ENCODE assay signal across 20 cellular contexts in the genomic region with DNA sequence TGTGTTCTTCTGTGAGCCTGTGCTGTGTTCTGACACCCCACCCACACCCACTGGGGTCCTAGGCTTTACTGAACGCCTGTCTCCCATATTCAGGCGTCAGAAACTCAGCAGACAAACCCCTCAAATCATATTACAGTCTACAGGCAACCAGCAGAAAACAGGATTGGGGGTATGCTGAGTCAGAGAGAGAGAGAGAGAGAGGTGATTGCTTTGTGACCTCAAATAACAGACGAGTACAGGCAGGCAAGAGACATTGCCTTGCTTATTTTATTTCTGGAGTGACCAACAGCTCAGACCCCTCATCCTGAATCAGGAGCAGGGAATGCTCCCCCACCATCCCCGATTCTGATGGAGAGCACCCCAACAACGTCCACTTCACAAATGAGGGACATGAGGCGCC.
DNase-seq lines count a peak whose midpoint lies in the region; ATAC-seq, FAIRE-seq and TF ChIP-seq lines count a peak whose summit lies in the region.
"Had no signal": no experiment of that assay in that cellular context is flagged by ENCODE, and none has a peak within 500 bp of the region (broad histone marks: within the 10 kb centered on the region; RNA-seq: fewer than 3 reads in every experiment).

No MANE protein-coding gene starts in this region.

- no peaks in the 10 kb centered on the region for H3F3A ChIP-seq in PC-9 (ENCODE audit: insufficient read depth, low read depth)

- H2AFZ ChIP-seq in PC-9, result no peak overlapping the region

- H3K9me3 ChIP-seq in BLaER1, result no peaks in the 10 kb centered on the region
- no peaks in the 10 kb centered on the region for H3K9me3 ChIP-seq in CD8-positive, alpha-beta T cell (ENCODE audit: low read length)
- no peaks in the 10 kb centered on the region for H3K9me3 ChIP-seq in PC-9 (ENCODE audit: insufficient read depth, low read depth)
- H3K9me3 ChIP-seq: Caco-2, SJCRH30 had no signal

- H3K4me3 Mint-ChIP-seq in HFFc6 (peak overlapping the region; percentile 59; the same call in 1 of the 2 replicates), glutamatergic neuron (ENCODE audit: unreplicated experiment) (peak overlapping the region; percentile 58)
- H3K4me3 Mint-ChIP-seq in CD8-positive, alpha-beta T cell, result no peak overlapping the region

- POLR2A ChIA-PET in CD8-positive, alpha-beta T cell (lab: Charles Lee), result no interaction called here
- POLR2A ChIA-PET in PC-9 (lab: Charles Lee; ENCODE audit: unreplicated experiment), result no interaction called here

- TF ChIP-seq CTCF in HFFc6 (IDR thresholded peaks at IDR 0.05) (no peak), bronchial epithelial cell (IDR thresholded peaks at IDR 0.05; ENCODE audit: insufficient read depth, low read length, severe bottlenecking) (no peak), glutamatergic neuron (IDR thresholded peaks at IDR 0.05; ENCODE audit: partially characterized antibody, unreplicated experiment) (no peak), PC-9 (conservative IDR thresholded peaks at IDR 0.05) (no peak)
- TF ChIP-seq CTCF in CD8-positive, alpha-beta T cell (IDR thresholded peaks at IDR 0.05), result no peak

- intact Hi-C loops in CD8-positive, alpha-beta T cell (cut with DNase I, micrococcal nuclease), result no loop called here
- intact Hi-C loops in PC-9 (cut with micrococcal nuclease; ENCODE audit: unreplicated experiment), result no loop called here

- FAIRE-seq in bronchial epithelial cell (lab: Jason Lieb, UNC), result no peak
- FAIRE-seq: G401.6, RCC 7860 had no signal

- H3K4me1 Mint-ChIP-seq in HFFc6 (ENCODE audit: low read depth) (peaks cover 57% of the 10 kb centered on the region), glutamatergic neuron (ENCODE audit: low read depth, unreplicated experiment) (peaks cover 24% of the 10 kb centered on the region)
- no peaks in the 10 kb centered on the region for H3K4me1 Mint-ChIP-seq in CD8-positive, alpha-beta T cell (ENCODE audit: low read depth)
- H3K4me1 Mint-ChIP-seq: CD4-positive, alpha-beta memory T cell had no signal

- H3K27ac ChIP-seq in BLaER1, result peak overlapping the region; percentile 78
- no peak overlapping the region for H3K27ac ChIP-seq in CD8-positive, alpha-beta T cell (ENCODE audit: low read depth, low read length)
- H3K27ac ChIP-seq in PC-9, result no peak overlapping the region
- H3K27ac ChIP-seq: HL-60, SJCRH30 had no signal

- no peaks in the 10 kb centered on the region for H3K9me3 Mint-ChIP-seq in HFFc6
- H3K9me3 Mint-ChIP-seq in glutamatergic neuron (ENCODE audit: unreplicated experiment), result peaks cover 10% of the 10 kb centered on the region
- H3K9me3 Mint-ChIP-seq in CD8-positive, alpha-beta T cell, result no peaks in the 10 kb centered on the region
- H3K9me3 Mint-ChIP-seq: CD4-positive, alpha-beta memory T cell had no signal

- H3K36me3 ChIP-seq in BLaER1 (no peaks in the 10 kb centered on the region), bronchial epithelial cell (ENCODE audit: control insufficient read depth, insufficient read depth, low read length) (no peaks in the 10 kb centered on the region), PC-9 (ENCODE audit: low read depth) (no peaks in the 10 kb centered on the region)
- H3K36me3 ChIP-seq in CD8-positive, alpha-beta T cell (ENCODE audit: insufficient read depth, low read length), result no peaks in the 10 kb centered on the region
- H3K36me3 ChIP-seq: SJCRH30 had no signal

- H4K20me1 ChIP-seq in BLaER1 (no peaks in the 10 kb centered on the region), PC-9 (ENCODE audit: insufficient read depth) (no peaks in the 10 kb centered on the region)

- CTCF ChIA-PET in CD8-positive, alpha-beta T cell (lab: Charles Lee), result no interaction called here
- CTCF ChIA-PET in PC-9 (lab: Charles Lee), result no interaction called here

- no peak for ATAC-seq in CD8-positive, alpha-beta T cell
- ATAC-seq: SK-N-SH treated with all-trans-retinoic acid at 6 μM for 48 hours had no signal

- H3K36me3 Mint-ChIP-seq in HFFc6 (ENCODE audit: low read depth) (peaks cover 5% of the 10 kb centered on the region; the same call in 1 of the 2 replicates), glutamatergic neuron (ENCODE audit: unreplicated experiment) (no peaks in the 10 kb centered on the region)
- H3K36me3 Mint-ChIP-seq in CD8-positive, alpha-beta T cell, result no peaks in the 10 kb centered on the region
- H3K36me3 Mint-ChIP-seq: CD4-positive, alpha-beta memory T cell had no signal

- H3K79me2 ChIP-seq in PC-9 (ENCODE audit: low read depth), result no peaks in the 10 kb centered on the region

- peaks cover 60% of the 10 kb centered on the region for H3K4me1 ChIP-seq in BLaER1
- no peaks in the 10 kb centered on the region for H3K4me1 ChIP-seq in CD8-positive, alpha-beta T cell (ENCODE audit: insufficient read depth, low read length)
- no peaks in the 10 kb centered on the region for H3K4me1 ChIP-seq in PC-9 (replicated peaks; ENCODE audit: insufficient read depth)
- H3K4me1 ChIP-seq: Caco-2, SJCRH30 had no signal

- H3K27ac Mint-ChIP-seq in HFFc6, result peak overlapping the region; percentile 22; the same call in 1 of the 2 replicates
- peak overlapping the region; percentile 78 for H3K27ac Mint-ChIP-seq in glutamatergic neuron (ENCODE audit: unreplicated experiment)
- H3K27ac Mint-ChIP-seq in CD8-positive, alpha-beta T cell, result no peak overlapping the region
- H3K27ac Mint-ChIP-seq: CD4-positive, alpha-beta memory T cell had no signal

- H3K9ac ChIP-seq in BLaER1, result peak overlapping the region; percentile 75

- H3K9me2 ChIP-seq in PC-9 (ENCODE audit: insufficient read depth), result no peaks in the 10 kb centered on the region

- H3K27me3 ChIP-seq in BLaER1 (no peaks in the 10 kb centered on the region), bronchial epithelial cell (ENCODE audit: control insufficient read depth, insufficient read depth, low read length) (no peaks in the 10 kb centered on the region), PC-9 (ENCODE audit: insufficient read depth, low read depth) (no peaks in the 10 kb centered on the region)
- H3K27me3 ChIP-seq in CD8-positive, alpha-beta T cell (ENCODE audit: insufficient read depth, low read length), result no peaks in the 10 kb centered on the region
- H3K27me3 ChIP-seq: SJCRH30 had no signal

- DNase-seq in HFFc6, result no peak
- peak; percentile 76 for DNase-seq in bronchial epithelial cell (ENCODE audit: low read depth)
- no peak for DNase-seq in glutamatergic neuron
- no peak for DNase-seq in NCI-H1436 (lab: John Stamatoyannopoulos, UW)
- no peak for DNase-seq in stimulated activated naive CD4-positive, alpha-beta T cell (lab: John Stamatoyannopoulos, UW)
- DNase-seq in CD8-positive, alpha-beta T cell, result no peak
- DNase-seq in PC-9, result no peak
- DNase-seq: 8988T; Caco-2; CD4-positive, alpha-beta memory T cell; NCI-H1092 treated with DMSO at 0.1 percent for 48 hours; NCI-H2107; NCI-H446; NCI-H524 treated with DMSO at 0.1 percent for 48 hours; SJCRH30 had no signal

- H3K27me3 Mint-ChIP-seq in HFFc6 (ENCODE audit: insufficient read depth), result peaks cover 3% of the 10 kb centered on the region
- H3K27me3 Mint-ChIP-seq in glutamatergic neuron (ENCODE audit: unreplicated experiment), result peaks cover 4% of the 10 kb centered on the region
- peaks cover 13% of the 10 kb centered on the region for H3K27me3 Mint-ChIP-seq in CD8-positive, alpha-beta T cell (ENCODE audit: low read depth)

- peak overlapping the region; percentile 50 for H3K4me3 ChIP-seq in BLaER1
- no peak overlapping the region for H3K4me3 ChIP-seq in bronchial epithelial cell (ENCODE audit: low read depth, low read length)
- H3K4me3 ChIP-seq in CD8-positive, alpha-beta T cell (ENCODE audit: low read depth, low read length), result no peak overlapping the region
- H3K4me3 ChIP-seq in PC-9, result no peak overlapping the region
- H3K4me3 ChIP-seq: SJCRH30 had no signal

- peak overlapping the region; percentile 91 for H3K4me2 ChIP-seq in BLaER1
- no peak overlapping the region for H3K4me2 ChIP-seq in PC-9

- BruUV-seq in PC-9 (replicated peaks; lab: Mats Ljungman, UMichigan), result no TSS peak
